8 cellular contexts compared by ENCODE assay signal in genomic region chr15:98873441-98874218, GRCh38.
DNase-seq lines count a peak whose midpoint lies in the region; TF ChIP-seq lines count a peak whose summit lies in the region.

No MANE protein-coding gene starts in this region.

- H3K4me3 ChIP-seq in left ventricle myocardium inferior (no peak overlapping the region), retinal pigment epithelial cell (ENCODE audit: low read length) (peak overlapping the region; percentile 35)

- no peaks in the 10 kb centered on the region for H3K9me3 ChIP-seq in left ventricle myocardium inferior (replicated peaks)

- no peaks in the 10 kb centered on the region for H3K27me3 ChIP-seq in left ventricle myocardium inferior (ENCODE audit: low read depth)

- peak overlapping the region; percentile 85 for H3K27ac ChIP-seq in left ventricle myocardium inferior (replicated peaks)

- no peaks in the 10 kb centered on the region for H3K36me3 ChIP-seq in left ventricle myocardium inferior

- intact Hi-C loops in left ventricle myocardium inferior (cut with micrococcal nuclease) (no loop called here), cardiac septum (cut with DNase I) (loop anchor here (5.0 kb wide), 1 partner anchor 184 kb away; no protein-coding TSS in a partner anchor)

- TF ChIP-seq CTCF in left ventricle myocardium inferior (IDR thresholded peaks at IDR 0.05; ENCODE audit: borderline replicate concordance) (no peak), retinal pigment epithelial cell (conservative IDR thresholded peaks at IDR 0.05; ENCODE audit: low read depth, low read length) (peak; percentile 15)

- DNase-seq in left ventricle myocardium inferior (no peak), cardiac septum (ENCODE audit: low spot score) (no peak), NCI-H526 treated with DMSO at 0.1 percent for 48 hours (lab: John Stamatoyannopoulos, UW) (peak; percentile 45), epidermal melanocyte (ENCODE audit: insufficient read length, low spot score) (peak; percentile 79), retinal pigment epithelial cell (ENCODE audit: low read depth) (peak; percentile 74), hepatic stellate cell (ENCODE audit: low spot score) (no peak), NCI-H748 (lab: John Stamatoyannopoulos, UW; ENCODE audit: unreplicated experiment) (no peak), NCI-H345 treated with DMSO at 0.1 percent for 48 hours (lab: John Stamatoyannopoulos, UW; ENCODE audit: unreplicated experiment) (no peak)

- H3K4me1 ChIP-seq in left ventricle myocardium inferior, result peaks cover 91% of the 10 kb centered on the region

Comparison
In these comparisons a context has a peak if more than half of its experiments do, and no peak if none do; other contexts are left out.
1. DNase-seq: peak in NCI-H526 treated with DMSO at 0.1 percent for 48 hours (single experiment), epidermal melanocyte (single experiment) and retinal pigment epithelial cell (single experiment); none in left ventricle myocardium inferior (single experiment), cardiac septum (single experiment), hepatic stellate cell (single experiment), NCI-H748 (single experiment) and NCI-H345 treated with DMSO at 0.1 percent for 48 hours (single experiment).